8 cellular contexts compared by ENCODE assay signal in genomic region chrX:129777218-129777768, GRCh38.
DNase-seq lines count a peak whose midpoint lies in the region; ATAC-seq and TF ChIP-seq lines count a peak whose summit lies in the region.

No MANE protein-coding gene starts in this region.

- H3K36me3 ChIP-seq in KOPT-K1 (ENCODE audit: insufficient read depth, low read length), result peaks cover 17% of the 10 kb centered on the region

- ATAC-seq in GM18517 (IDR thresholded peaks at IDR 0.05; ENCODE audit: unreplicated experiment), result no peak

- H3K9me3 ChIP-seq in KOPT-K1 (ENCODE audit: insufficient read depth, low read length, poor library complexity, severe bottlenecking), result no peaks in the 10 kb centered on the region

- peak overlapping the region; percentile 99 for H3K27ac ChIP-seq in KOPT-K1 (ENCODE audit: low read depth, low read length, poor library complexity, severe bottlenecking)

- DNase-seq in activated CD4-positive, alpha-beta T cell treated with anti-CD3 and anti-CD28 coated beads, Interleukin-2, amount 50 U/mL, for 4 hours, result peak; percentile 37 to 54
- DNase-seq in foreskin melanocyte (peak; percentile 16), COLO829 (ENCODE audit: low spot score) (no peak), HuH-7 (ENCODE audit: low spot score) (no peak)
- DNase-seq in stimulated activated CD4-positive, alpha-beta T cell treated with anti-CD3 and anti-CD28 coated beads, Interleukin-1b, Interleukin-23, amount 100 ng/mL, for 48 hours, result peak; percentile 71

- peak; percentile 63 for TF ChIP-seq POLR2A in GM19099 (IDR thresholded peaks at IDR 0.05; ENCODE audit: extremely low read depth, insufficient read length, low read depth)

Comparison
In these comparisons a context has a peak if more than half of its experiments do, and no peak if none do; other contexts are left out.
1. DNase-seq: peak in activated CD4-positive, alpha-beta T cell treated with anti-CD3 and anti-CD28 coated beads, Interleukin-2, amount 50 U/mL, for 4 hours (2 of 2), foreskin melanocyte (single experiment) and stimulated activated CD4-positive, alpha-beta T cell treated with anti-CD3 and anti-CD28 coated beads, Interleukin-1b, Interleukin-23, amount 100 ng/mL, for 48 hours (single experiment); none in COLO829 (single experiment) and HuH-7 (single experiment).